Comparison of ENCODE assay signal across 25 cellular contexts in genomic region chr12:54012631-54013398, GRCh38. TPM values are rescaled to one million over a fixed set of nuclear protein-coding genes. Genes with fewer than 3 reads are reported as not detected.
A peak's percentile ranks its signal among the peaks of the same experiment; 100 is the strongest.
DNase-seq lines count a peak whose midpoint lies in the region; ATAC-seq, FAIRE-seq and TF ChIP-seq lines count a peak whose summit lies in the region.
"Had no signal": no experiment of that assay in that cellular context is flagged by ENCODE, and none has a peak within 500 bp of the region (broad histone marks: within the 10 kb centered on the region; RNA-seq: fewer than 3 reads in every experiment).

No MANE protein-coding gene starts in this region.

- FAIRE-seq in kidney (lab: Jason Lieb, UNC): no peak
- FAIRE-seq: A204.1, GM12891, islet of Langerhans had no signal

- 0 out of 2 replicates have a peak overlapping the region, but pooled peaks have one; percentile 10 for H3K27ac ChIP-seq in PC-3 (ENCODE audit: low read length)
- H3K27ac ChIP-seq in kidney (ENCODE audit: low read depth in 2 of 2, low read length in 2 of 2): peak overlapping the region; percentile 9 to 47
- H3K27ac ChIP-seq in tibial artery: peak overlapping the region; percentile 98
- H3K27ac ChIP-seq in smooth muscle cell (ENCODE audit: low read depth): no peak overlapping the region
- H3K27ac ChIP-seq: dorsolateral prefrontal cortex, esophagus muscularis mucosa, heart right ventricle, upper lobe of right lung had no signal

- DNase-seq in SIG-M5 treated with dmso at 0.1 percent for 504 hours (lab: John Stamatoyannopoulos, UW; ENCODE audit: unreplicated experiment): peak; percentile 21
- DNase-seq in SIG-M5 (lab: John Stamatoyannopoulos, UW): no peak
- peak; percentile 33 for DNase-seq in PC-3
- DNase-seq in kidney: peak; percentile 39
- no peak for DNase-seq in tibial artery
- DNase-seq in smooth muscle cell (lab: John Stamatoyannopoulos, UW; ENCODE audit: unreplicated experiment): no peak
- no peak for DNase-seq in middle frontal gyrus (ENCODE audit: extremely low spot score, low spot score)
- DNase-seq: activated CD4-positive, alpha-beta T cell treated with anti-CD3 and anti-CD28 coated beads, Interleukin-2, amount 50 U/mL, for 1 hour; activated naive CD8-positive, alpha-beta T cell treated with anti-CD3 and anti-CD28 coated beads, Interleukin-2, amount 10 ng/mL, durations not matched to agents 7 days and 5 days; activated T-cell treated with anti-CD3 and anti-CD28 coated beads for 4 hours; CD4-positive, alpha-beta T cell; dorsolateral prefrontal cortex; heart right ventricle; mammary epithelial cell; NCI-H2171 treated with DMSO at 0.1 percent for 48 hours; NCI-H774; RPMI8226; stimulated activated naive CD8-positive, alpha-beta T cell treated with anti-CD3 and anti-CD28 coated beads, Interleukin-15, Interleukin-2, amounts not matched to agents 100 U/mL and 50 U/mL, for 24 hours; upper lobe of right lung had no signal

- POLR2A ChIA-PET in PC-3 (lab: Charles Lee; ENCODE audit: unreplicated experiment): interaction anchor here (0.6 kb wide), 2 partner anchors 14 to 15 kb away, joined by 4 to 7 read pairs; partner anchors contain the start of gene HOXC6

- no peaks in the 10 kb centered on the region for H3K27me3 ChIP-seq in PC-3 (ENCODE audit: low read length)
- H3K27me3 ChIP-seq in tibial artery: no peaks in the 10 kb centered on the region
- peaks cover 95% of the 10 kb centered on the region for H3K27me3 ChIP-seq in smooth muscle cell (ENCODE audit: low read depth)

- WGBS in smooth muscle cell (ENCODE audit: low lambda C conversion rate): 31% methylated on average over 6 of the region's 6 CpGs

- TF ChIP-seq CTCF in PC-3 (conservative IDR thresholded peaks at IDR 0.05; ENCODE audit: low read depth, low read length) (no peak), kidney (IDR thresholded peaks at IDR 0.05; ENCODE audit: borderline replicate concordance, extremely low read depth, insufficient read depth) (no peak), tibial artery (IDR thresholded peaks at IDR 0.05) (no peak), smooth muscle cell (IDR thresholded peaks at IDR 0.05; ENCODE audit: borderline replicate concordance, insufficient read depth, poor library complexity, severe bottlenecking) (no peak)

- BruUV-seq in PC-3 (replicated peaks; lab: Mats Ljungman, UMichigan): no TSS peak

- ATAC-seq in PC-3: peak; percentile 5; the same call in 1 of the 2 replicates
- no peak for ATAC-seq in HG03442 (IDR thresholded peaks at IDR 0.05; ENCODE audit: unreplicated experiment)
- ATAC-seq: heart right ventricle; stimulated activated naive CD8-positive, alpha-beta T cell treated with anti-CD3 and anti-CD28 coated beads, Interleukin-15, Interleukin-2, amounts not matched to agents 100 U/mL and 50 U/mL, for 24 hours; upper lobe of right lung had no signal

- H3K9ac ChIP-seq in PC-3 (ENCODE audit: low read length): no peak overlapping the region
- H3K9ac ChIP-seq in kidney (ENCODE audit: low read length in 2 of 2): no peak overlapping the region
- no peak overlapping the region for H3K9ac ChIP-seq in smooth muscle cell (ENCODE audit: low read depth)

- H3K79me2 ChIP-seq in PC-3 (ENCODE audit: low read length): peaks cover 33% of the 10 kb centered on the region
- H3K79me2 ChIP-seq in smooth muscle cell (ENCODE audit: low read depth): no peaks in the 10 kb centered on the region

- peaks cover 49% of the 10 kb centered on the region for H3K4me1 ChIP-seq in PC-3 (ENCODE audit: insufficient read depth, low read length)
- H3K4me1 ChIP-seq in kidney (ENCODE audit: control insufficient read depth in 1 of 2, insufficient read depth in 1 of 2, low read depth in 1 of 2, low read length in 2 of 2): peaks cover 12 to 26% of the 10 kb centered on the region in 2 donors
- H3K4me1 ChIP-seq in tibial artery: peaks cover 0 to 71% (median 36%) of the 10 kb centered on the region in 4 donors
- H3K4me1 ChIP-seq in smooth muscle cell (ENCODE audit: low read depth): peaks cover 3% of the 10 kb centered on the region

- no peaks in the 10 kb centered on the region for H3F3A ChIP-seq in PC-3 (ENCODE audit: low read length, unreplicated experiment)
- H3F3A ChIP-seq in smooth muscle cell (ENCODE audit: low read depth): no peaks in the 10 kb centered on the region

- intact Hi-C loops in PC-3 (cut with micrococcal nuclease) (no loop called here), kidney (cut with DNase I) (loop anchor here (5.0 kb wide), 1 partner anchor 184 kb away; no protein-coding TSS in a partner anchor), tibial artery (cut with DNase I; ENCODE audit: low total_unique reads) (no loop called here)

- H3K36me3 ChIP-seq in PC-3 (ENCODE audit: low read depth, low read length) (no peaks in the 10 kb centered on the region), kidney (ENCODE audit: control insufficient read depth in 1 of 2, insufficient read depth in 2 of 2, low read length in 2 of 2) (no peaks in the 10 kb centered on the region), tibial artery (no peaks in the 10 kb centered on the region), smooth muscle cell (ENCODE audit: low read depth) (no peaks in the 10 kb centered on the region)
- H3K36me3 ChIP-seq: esophagus muscularis mucosa, heart right ventricle, upper lobe of right lung had no signal

- H2AFZ ChIP-seq in PC-3 (ENCODE audit: low read length) (no peak overlapping the region), smooth muscle cell (ENCODE audit: low read depth) (no peak overlapping the region)

- H3K4me2 ChIP-seq in PC-3 (ENCODE audit: low read length) (peak overlapping the region; percentile 16; the same call in 1 of the 2 replicates), smooth muscle cell (no peak overlapping the region)

- H3K9me3 ChIP-seq in PC-3 (ENCODE audit: low read length) (no peaks in the 10 kb centered on the region), kidney (ENCODE audit: control insufficient read depth in 1 of 2, low read length in 2 of 2) (no peaks in the 10 kb centered on the region), tibial artery (no peaks in the 10 kb centered on the region), smooth muscle cell (replicated peaks; ENCODE audit: low read depth) (no peaks in the 10 kb centered on the region)
- H3K9me3 ChIP-seq: esophagus muscularis mucosa, heart right ventricle, upper lobe of right lung had no signal

- H3K4me3 ChIP-seq in PC-3 (ENCODE audit: low read length) (no peak overlapping the region), kidney (ENCODE audit: low read length in 2 of 2) (no peak overlapping the region), tibial artery (no peak overlapping the region), smooth muscle cell (no peak overlapping the region)
- H3K4me3 ChIP-seq: dorsolateral prefrontal cortex, esophagus muscularis mucosa, heart right ventricle, upper lobe of right lung had no signal

- H4K20me1 ChIP-seq in PC-3 (ENCODE audit: low read length) (no peaks in the 10 kb centered on the region), smooth muscle cell (ENCODE audit: low read depth) (no peaks in the 10 kb centered on the region)

- H3K9me2 ChIP-seq in PC-3 (replicated peaks; ENCODE audit: low read length): no peaks in the 10 kb centered on the region

- CTCF ChIA-PET in PC-3 (lab: Charles Lee): interaction anchor here (0.5 to 1.0 kb wide), 3 partner anchors 28 to 188 kb away, joined by 3 to 8 read pairs (median 4); partner anchors contain the start of gene HOXC10

RNA-seq across cellular contexts. Expression of gene HOXC8, which starts 4.0 kb away (rescaled TPM):
- 1.1 and 2.4 TPM in 2 replicates for total RNA-seq in PC-3 (2014; rRNA removed)
- total RNA-seq in kidney: 9.0 TPM
- 2.1 TPM for polyA plus RNA-seq in kidney (ENCODE audit: insufficient read depth, low read depth, low replicate concordance)
- 1.4 and 1.6 TPM in 2 replicates for total RNA-seq in smooth muscle cell
- 3.8 and 4.4 TPM in 2 replicates for polyA plus RNA-seq in smooth muscle cell
- total RNA-seq: activated naive CD8-positive, alpha-beta T cell treated with anti-CD3 and anti-CD28 coated beads, Interleukin-2, amount 10 ng/mL, durations not matched to agents 7 days and 5 days; cardiac septum; CD4-positive, alpha-beta T cell; dorsolateral prefrontal cortex; esophagus muscularis mucosa; heart right ventricle had no signal
- polyA plus RNA-seq: heart right ventricle had no signal

RNA-seq across cellular contexts. Expression of gene HOXC9, which starts 12.9 kb away (rescaled TPM):
- total RNA-seq in PC-3 (2014; rRNA removed): 1.5 and 1.8 TPM in 2 replicates
- 16.5 TPM for total RNA-seq in kidney
- polyA plus RNA-seq in kidney (ENCODE audit: insufficient read depth, low read depth, low replicate concordance): 11.7 TPM
- total RNA-seq in smooth muscle cell: 0.54 and 1.2 TPM in 2 replicates
- polyA plus RNA-seq in smooth muscle cell: 2.5 and 2.7 TPM in 2 replicates
- total RNA-seq: activated naive CD8-positive, alpha-beta T cell treated with anti-CD3 and anti-CD28 coated beads, Interleukin-2, amount 10 ng/mL, durations not matched to agents 7 days and 5 days; cardiac septum; CD4-positive, alpha-beta T cell; dorsolateral prefrontal cortex; esophagus muscularis mucosa; heart right ventricle had no signal
- polyA plus RNA-seq: heart right ventricle had no signal

RNA-seq across cellular contexts. Expression of gene HOXC6, which starts 15.4 kb away (rescaled TPM):
- 2.8 and 5.3 TPM in 2 replicates for total RNA-seq in PC-3 (2014; rRNA removed)
- 22.0 TPM for total RNA-seq in kidney
- polyA plus RNA-seq in kidney (ENCODE audit: insufficient read depth, low read depth, low replicate concordance): 11.4 TPM
- total RNA-seq in smooth muscle cell: 3.0 and 3.1 TPM in 2 replicates
- 8.3 and 12.3 TPM in 2 replicates for polyA plus RNA-seq in smooth muscle cell
- total RNA-seq: activated naive CD8-positive, alpha-beta T cell treated with anti-CD3 and anti-CD28 coated beads, Interleukin-2, amount 10 ng/mL, durations not matched to agents 7 days and 5 days; CD4-positive, alpha-beta T cell; dorsolateral prefrontal cortex had no signal

RNA-seq across cellular contexts. Expression of gene HOXC5, which starts 20.0 kb away (rescaled TPM):
- 0.26 and 0.29 TPM in 2 replicates for total RNA-seq in PC-3 (2014; rRNA removed)
- total RNA-seq in kidney: 4.8 TPM
- polyA plus RNA-seq in kidney (ENCODE audit: insufficient read depth, low read depth, low replicate concordance): 0.24 TPM
- 1.3 TPM in 1 of 2 replicates, not detected in the other for total RNA-seq in smooth muscle cell
- polyA plus RNA-seq in smooth muscle cell: 0.54 TPM in 1 of 2 replicates, not detected in the other
- total RNA-seq: activated naive CD8-positive, alpha-beta T cell treated with anti-CD3 and anti-CD28 coated beads, Interleukin-2, amount 10 ng/mL, durations not matched to agents 7 days and 5 days; cardiac septum; CD4-positive, alpha-beta T cell; dorsolateral prefrontal cortex; heart right ventricle; upper lobe of right lung had no signal

RNA-seq across cellular contexts. Expression of gene HOXC10, which starts 27.9 kb away (rescaled TPM):
- 0.69 and 2.9 TPM in 2 replicates for total RNA-seq in PC-3 (2014; rRNA removed)
- total RNA-seq in kidney: 50.7 TPM
- polyA plus RNA-seq in kidney (ENCODE audit: insufficient read depth, low read depth, low replicate concordance): 49.7 TPM
- not detected in 2 replicates for total RNA-seq in smooth muscle cell
- 0.66 and 0.67 TPM in 2 replicates for polyA plus RNA-seq in smooth muscle cell
- total RNA-seq: activated naive CD8-positive, alpha-beta T cell treated with anti-CD3 and anti-CD28 coated beads, Interleukin-2, amount 10 ng/mL, durations not matched to agents 7 days and 5 days; cardiac septum; CD4-positive, alpha-beta T cell; esophagus muscularis mucosa; heart right ventricle; upper lobe of right lung had no signal
- polyA plus RNA-seq: heart right ventricle had no signal

Comparison
In these comparisons a context has a peak if more than half of its experiments do, and no peak if none do; other contexts are left out.
1. DNase-seq: peak in SIG-M5 treated with dmso at 0.1 percent for 504 hours (single experiment), PC-3 (single experiment) and kidney (single experiment); none in SIG-M5 (single experiment), tibial artery (0 of 2), smooth muscle cell (single experiment) and middle frontal gyrus (single experiment).